ENCODE assay signal across 10 cellular contexts in genomic region chr5:176676361-176676824, GRCh38. TPM values are rescaled to one million over a fixed set of nuclear protein-coding genes. Genes with fewer than 3 reads are reported as not detected.
DNase-seq lines count a peak whose midpoint lies in the region; ATAC-seq and TF ChIP-seq lines count a peak whose summit lies in the region.
"Had no signal": no experiment of that assay in that cellular context is flagged by ENCODE, and none has a peak within 500 bp of the region (broad histone marks: within the 10 kb centered on the region; RNA-seq: fewer than 3 reads in every experiment).

No MANE protein-coding gene starts in this region.

- WGBS in transverse colon (ENCODE audit: low coverage in 1 of 2), 2 donors, result 65% methylated on average over 10 of the region's 10 CpGs; no CpG with 5 or more reads in 1 of the 2 donors

- peak; percentile 57 for ATAC-seq in GM21360 (IDR thresholded peaks at IDR 0.05; ENCODE audit: unreplicated experiment)
- ATAC-seq in mucosa of descending colon, result no peak

- H3K27me3 ChIP-seq in HL-60 (ENCODE audit: insufficient read depth, poor library complexity, severe bottlenecking) (peaks cover 17% of the 10 kb centered on the region), transverse colon (peaks cover 39% of the 10 kb centered on the region)

- H3K27ac ChIP-seq in HL-60 (replicated peaks) (no peak overlapping the region), transverse colon (no peak overlapping the region)

- DNase-seq in ELF-1 (ENCODE audit: low read depth, low spot score), result peak; percentile 60
- peak; percentile 22 to 34 for DNase-seq in HL-60 (ENCODE audit: low read depth in 1 of 2, low spot score in 1 of 2)
- DNase-seq in fibroblast of pulmonary artery (ENCODE audit: low read depth), result peak; percentile 39
- DNase-seq in mucosa of descending colon, result no peak
- DNase-seq in T-helper 9 cell, result no peak
- DNase-seq in posterior vena cava (ENCODE audit: low spot score), result no peak
- DNase-seq in transverse colon, result no peak
- DNase-seq: activated CD4-positive, alpha-beta T cell treated with anti-CD3 and anti-CD28 coated beads, Interleukin-2, amount 50 U/mL, for 1 hour; NCI-H2029 treated with DMSO at 0.1 percent for 48 hours had no signal

- TF ChIP-seq CTCF in HL-60 (IDR thresholded peaks at IDR 0.05; ENCODE audit: insufficient read depth, low read length) (no peak), fibroblast of pulmonary artery (IDR thresholded peaks at IDR 0.05; ENCODE audit: low read length, missing control alignments) (no peak), mucosa of descending colon (IDR thresholded peaks at IDR 0.05) (no peak), transverse colon (IDR thresholded peaks at IDR 0.05) (no peak)

- no peaks in the 10 kb centered on the region for H3K4me1 ChIP-seq in mucosa of descending colon (ENCODE audit: low read depth)
- peaks cover 0 to 5% (median 0%) of the 10 kb centered on the region in 4 donors for H3K4me1 ChIP-seq in transverse colon

- H3K9me3 ChIP-seq in mucosa of descending colon (no peaks in the 10 kb centered on the region), transverse colon (no peaks in the 10 kb centered on the region)

- intact Hi-C loops in mucosa of descending colon (cut with DNase I, micrococcal nuclease), result no loop called here
- intact Hi-C loops in posterior vena cava (cut with DNase I), result no loop called here
- intact Hi-C loops in transverse colon (cut with DNase I; ENCODE audit: low total_unique reads), result no loop called here

- H3K4me3 ChIP-seq in HL-60 (replicated peaks; ENCODE audit: insufficient read depth, low read length) (no peak overlapping the region), fibroblast of pulmonary artery (replicated peaks; ENCODE audit: low read depth, low read length) (no peak overlapping the region), mucosa of descending colon (no peak overlapping the region), transverse colon (no peak overlapping the region)

- no peak for TF ChIP-seq POLR2A in transverse colon (IDR thresholded peaks at IDR 0.05)

- in situ Hi-C loops in transverse colon (cut with MboI; ENCODE audit: low pct_ligation_motif_present in 1 of 4, low pct_unique_long_range_greater_than_20kb in 1 of 4, low sequenced_read_pairs in 3 of 4), result no loop called here

- H3K36me3 ChIP-seq in mucosa of descending colon (ENCODE audit: low read depth), result no peaks in the 10 kb centered on the region
- H3K36me3 ChIP-seq in transverse colon, result no peaks in the 10 kb centered on the region

- no peak for TF ChIP-seq EP300 in transverse colon (IDR thresholded peaks at IDR 0.05; ENCODE audit: low read depth)

RNA-seq across cellular contexts. Expression of gene TSPAN17, which starts 29.1 kb away (rescaled TPM):
- 10 to 100 TPM; 25.7 to 36.3 (median 31.9) TPM for total RNA-seq in mucosa of descending colon
- total RNA-seq in posterior vena cava, result 10 to 100 TPM; 15.7 to 18.5 TPM
- 100 to 1,000 TPM in 1 of 4 donors, 10 to 100 TPM in 3; 27.2 to 227 (median 36.1) TPM for total RNA-seq in transverse colon

RNA-seq across cellular contexts. Expression of gene EIF4E1B, which starts 45.9 kb away (rescaled TPM):
- total RNA-seq in mucosa of descending colon (not detected), posterior vena cava (not detected), transverse colon (not detected)

RNA-seq across cellular contexts. Expression of gene SNCB, which starts 46.1 kb away (rescaled TPM):
- total RNA-seq in mucosa of descending colon (under 1 TPM in 1 of 3 donors, not detected in 2; 0.89 TPM), posterior vena cava (not detected), transverse colon (not detected)

Comparison
In these comparisons a context has a peak if more than half of its experiments do, and no peak if none do; other contexts are left out.
1. DNase-seq: peak in ELF-1 (single experiment), HL-60 (2 of 2) and fibroblast of pulmonary artery (single experiment); none in mucosa of descending colon (0 of 3), T-helper 9 cell (single experiment), posterior vena cava (single experiment) and transverse colon (single experiment).